Comparison of ENCODE assay signal across 1 cellular context in genomic region chr12:76820888-76821482, GRCh38.
TF ChIP-seq lines count a peak whose summit lies in the region.

No MANE protein-coding gene starts in this region.

TF ChIP-seq in endothelial cell of umbilical vein, 7 proteins besides CTCF, POLR2A, EP300 and RAD21 (continued from another document):
- TF ChIP-seq GATA2 (IDR thresholded peaks at IDR 0.05; ENCODE audit: insufficient read depth, insufficient read length, low read depth, low read length) = no peak
- TF ChIP-seq POLR2AphosphoS5 (IDR thresholded peaks at IDR 0.05; ENCODE audit: insufficient read depth, low read depth, low read length) = no peak
- TF ChIP-seq EZH2 (IDR thresholded peaks at IDR 0.05; ENCODE audit: borderline replicate concordance, low read depth, low read length, severe bottlenecking) = no peak
